17 cellular contexts compared by ENCODE assay signal in genomic region chr15:26311710-26312236, GRCh38.
A peak's percentile ranks its signal among the peaks of the same experiment; 100 is the strongest.
DNase-seq lines count a peak whose midpoint lies in the region; ATAC-seq and TF ChIP-seq lines count a peak whose summit lies in the region.
"Had no signal": no experiment of that assay in that cellular context is flagged by ENCODE, and none has a peak within 500 bp of the region (broad histone marks: within the 10 kb centered on the region; RNA-seq: fewer than 3 reads in every experiment).

No MANE protein-coding gene starts in this region.

- CTCF ChIA-PET in OCI-LY7 (lab: Charles Lee; ENCODE audit: unreplicated experiment) = no interaction called here

- POLR2A ChIA-PET in OCI-LY7 (lab: Charles Lee) = no interaction called here

- DNase-seq in Right ventricle myocardium inferior (ENCODE audit: missing footprints) = no peak
- no peak for DNase-seq in left ventricle myocardium inferior
- DNase-seq in esophagus muscularis mucosa (ENCODE audit: extremely low spot score) = no peak
- DNase-seq in left ventricle myocardium superior = no peak
- no peak for DNase-seq in HT-29 (ENCODE audit: low spot score)
- DNase-seq in OCI-LY7 (ENCODE audit: low spot score) = no peak
- DNase-seq: Caco-2; CD4-positive, CD25-positive, alpha-beta regulatory T cell; CD8-positive, alpha-beta T cell; DMS153; DND-41; GM23248; H7; HCEC 1CT had no signal

- H3K27me3 ChIP-seq in left ventricle myocardium inferior (ENCODE audit: low read depth) = no peaks in the 10 kb centered on the region
- H3K27me3 ChIP-seq in esophagus muscularis mucosa = no peaks in the 10 kb centered on the region
- H3K27me3 ChIP-seq: BLaER1 had no signal

- no peaks in the 10 kb centered on the region for H3K79me2 ChIP-seq in OCI-LY7 (ENCODE audit: insufficient read depth, low read depth, low read length)

- no peak overlapping the region for H2AFZ ChIP-seq in OCI-LY7 (ENCODE audit: low read length)
- H2AFZ ChIP-seq: GM23248 had no signal

- no peak for TF ChIP-seq EP300 in esophagus muscularis mucosa (IDR thresholded peaks at IDR 0.05)

- WGBS in esophagus muscularis mucosa = 60% methylated on average over 4 of the region's 4 CpGs

- peak; percentile 57 for ATAC-seq in Right ventricle myocardium inferior
- peak; percentile 64 for ATAC-seq in left ventricle myocardium superior
- ATAC-seq: CD8-positive, alpha-beta T cell had no signal

- H3K36me3 ChIP-seq in left ventricle myocardium inferior (no peaks in the 10 kb centered on the region), esophagus muscularis mucosa (no peaks in the 10 kb centered on the region), OCI-LY7 (ENCODE audit: insufficient read depth, low read length) (no peaks in the 10 kb centered on the region)
- H3K36me3 ChIP-seq: BLaER1 had no signal

- H3K4me3 ChIP-seq in left ventricle myocardium inferior (no peak overlapping the region), esophagus muscularis mucosa (no peak overlapping the region), OCI-LY7 (ENCODE audit: low read depth, low read length, poor library complexity, severe bottlenecking) (no peak overlapping the region)
- H3K4me3 ChIP-seq: BLaER1, GM23248 had no signal

- H3K27ac ChIP-seq in left ventricle myocardium inferior (replicated peaks) = no peak overlapping the region
- peak overlapping the region in 3 of 4 donors; percentile 54 to 64 (median 55) for H3K27ac ChIP-seq in esophagus muscularis mucosa (replicated peaks in 1 of 4)
- no peak overlapping the region for H3K27ac ChIP-seq in OCI-LY7 (ENCODE audit: low read depth, low read length, poor library complexity, severe bottlenecking)
- H3K27ac ChIP-seq: 22Rv1, BLaER1, C4-2B, GM23248 had no signal

- no peaks in the 10 kb centered on the region for H4K20me1 ChIP-seq in OCI-LY7 (ENCODE audit: insufficient read depth, low read length)
- H4K20me1 ChIP-seq: BLaER1 had no signal

- intact Hi-C loops in Right ventricle myocardium inferior (cut with DNase I) (loop anchor here (10.0 kb wide), 1 partner anchor 57 kb away; no protein-coding TSS in a partner anchor), left ventricle myocardium inferior (cut with micrococcal nuclease) (no loop called here), esophagus muscularis mucosa (cut with DNase I) (no loop called here), left ventricle myocardium superior (cut with micrococcal nuclease) (no loop called here), OCI-LY7 (cut with micrococcal nuclease; ENCODE audit: unreplicated experiment) (no loop called here)

- BruUV-seq in OCI-LY7 (replicated peaks; lab: Mats Ljungman, UMichigan) = no TSS peak

- H3K4me1 ChIP-seq in left ventricle myocardium inferior (peaks cover 5% of the 10 kb centered on the region), esophagus muscularis mucosa (peaks cover 0 to 22% (median 16%) of the 10 kb centered on the region in 4 donors), OCI-LY7 (ENCODE audit: insufficient read depth, low read length, poor library complexity, severe bottlenecking) (no peaks in the 10 kb centered on the region)
- H3K4me1 ChIP-seq: BLaER1, Caco-2 had no signal

- no peaks in the 10 kb centered on the region for H3K9me2 ChIP-seq in OCI-LY7 (ENCODE audit: insufficient read depth, low read length)

- TF ChIP-seq CTCF in left ventricle myocardium inferior (IDR thresholded peaks at IDR 0.05; ENCODE audit: borderline replicate concordance) (no peak), esophagus muscularis mucosa (IDR thresholded peaks at IDR 0.05) (no peak), OCI-LY7 (conservative IDR thresholded peaks at IDR 0.05; ENCODE audit: low read length) (no peak)

- peaks cover 14% of the 10 kb centered on the region for H3K9me3 ChIP-seq in left ventricle myocardium inferior (replicated peaks)
- no peaks in the 10 kb centered on the region for H3K9me3 ChIP-seq in esophagus muscularis mucosa
- peaks cover 20% of the 10 kb centered on the region; the same call in 1 of the 2 replicates for H3K9me3 ChIP-seq in OCI-LY7 (ENCODE audit: low read length)

- TF ChIP-seq POLR2A in esophagus muscularis mucosa (IDR thresholded peaks at IDR 0.05; ENCODE audit: low read depth) = no peak

- H3K4me2 ChIP-seq in OCI-LY7 (ENCODE audit: low read length) = no peak overlapping the region
- H3K4me2 ChIP-seq: BLaER1 had no signal

Comparison
In these comparisons a context has a peak if more than half of its experiments do, and no peak if none do; other contexts are left out.
1. H3K27ac ChIP-seq: peak in esophagus muscularis mucosa (3 of 4); none in left ventricle myocardium inferior (single experiment) and OCI-LY7 (single experiment).